Comparison of ENCODE assay signal across 8 cellular contexts in the genomic region with DNA sequence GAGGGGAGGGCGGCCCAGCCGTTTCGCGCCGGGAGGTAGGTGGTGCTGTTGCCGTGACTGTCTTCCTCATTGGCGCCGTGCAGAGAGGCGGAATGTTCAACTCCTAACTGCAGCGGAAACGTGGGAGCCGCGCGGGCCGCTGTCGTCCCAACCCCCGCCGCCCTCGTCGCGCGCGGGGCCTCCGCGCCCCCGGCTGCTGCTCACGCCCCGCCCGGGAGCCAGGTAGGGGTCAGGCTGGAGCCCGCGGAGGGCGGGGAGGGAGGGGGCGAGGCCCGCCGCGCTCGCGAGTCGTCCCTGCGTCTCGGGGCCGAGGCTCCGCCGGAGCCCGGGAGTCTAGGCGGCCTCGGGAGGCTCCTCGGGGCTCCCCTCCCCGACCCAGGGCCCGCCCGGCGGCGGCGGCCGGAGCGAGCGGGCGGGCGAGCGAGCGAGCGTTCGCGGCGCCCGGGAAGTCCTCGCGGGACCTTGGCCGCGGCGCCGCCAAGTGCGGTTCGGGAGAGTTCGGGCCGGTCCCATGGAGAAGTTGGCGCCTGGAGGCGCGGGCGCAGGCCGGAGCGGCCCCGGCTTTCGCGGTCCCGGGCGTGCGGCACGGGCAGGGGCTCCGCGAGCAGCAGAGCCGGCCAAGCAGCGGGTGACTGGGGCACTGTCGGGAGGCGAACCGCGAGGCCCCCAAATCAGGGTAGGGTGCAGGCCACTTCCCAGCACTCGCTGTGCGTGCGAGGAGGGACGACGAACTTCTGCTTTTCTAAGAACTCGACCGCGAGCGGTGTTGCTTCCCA. TPM values are rescaled to one million over a fixed set of nuclear protein-coding genes. Genes with fewer than 3 reads are reported as not detected.
DNase-seq lines count a peak whose midpoint lies in the region; ATAC-seq and TF ChIP-seq lines count a peak whose summit lies in the region.

Gene MAP3K20, plus strand, starts transcription at position 66 of the 776 bp plus-strand sequence. CDS start 15,186 bp downstream, outside the sequence.

- peak; percentile 34 to 54 (median 44) for TF ChIP-seq CTCF in right lobe of liver (IDR thresholded peaks at IDR 0.05)

- H3K9me3 Mint-ChIP-seq in activated CD4-positive, alpha-beta T cell treated with anti-CD3 and anti-CD28 coated beads, Interleukin-2, amount 10 ng/mL, durations not matched to agents 24 days and 14 days, result no peaks in the 10 kb centered on the region

- peaks cover 22% of the 10 kb centered on the region for H3K4me1 Mint-ChIP-seq in activated CD4-positive, alpha-beta T cell treated with anti-CD3 and anti-CD28 coated beads, Interleukin-2, amount 10 ng/mL, durations not matched to agents 24 days and 14 days

- ATAC-seq in HG03039 (IDR thresholded peaks at IDR 0.05; ENCODE audit: unreplicated experiment) (peak; percentile 67), right lobe of liver (peak; percentile 70 to 85 (median 80))

- no peaks in the 10 kb centered on the region for H3K9me3 ChIP-seq in right lobe of liver

- peaks cover 30% of the 10 kb centered on the region for H3K27me3 Mint-ChIP-seq in activated CD4-positive, alpha-beta T cell treated with anti-CD3 and anti-CD28 coated beads, Interleukin-2, amount 10 ng/mL, durations not matched to agents 24 days and 14 days

- H3K4me3 ChIP-seq in right lobe of liver, result peak within 1 kb of the TSS; percentile 68 to 75 (median 72)

- peak; percentile 29 for TF ChIP-seq POLR2A in GM18526 (IDR thresholded peaks at IDR 0.05; ENCODE audit: extremely low read depth, insufficient read length)
- peak; percentile 75 for TF ChIP-seq POLR2A in right lobe of liver (IDR thresholded peaks at IDR 0.05)

- peaks cover 3% of the 10 kb centered on the region for H3K36me3 Mint-ChIP-seq in activated CD4-positive, alpha-beta T cell treated with anti-CD3 and anti-CD28 coated beads, Interleukin-2, amount 10 ng/mL, durations not matched to agents 24 days and 14 days (ENCODE audit: low read depth)

- no peaks in the 10 kb centered on the region for H3K36me3 ChIP-seq in right lobe of liver

- H3K4me3 Mint-ChIP-seq in activated CD4-positive, alpha-beta T cell treated with anti-CD3 and anti-CD28 coated beads, Interleukin-2, amount 10 ng/mL, durations not matched to agents 24 days and 14 days, result peak within 1 kb of the TSS; percentile 83

- intact Hi-C loops in activated CD4-positive, alpha-beta T cell treated with anti-CD3 and anti-CD28 coated beads, Interleukin-2, amount 10 ng/mL, durations not matched to agents 24 days and 14 days (cut with micrococcal nuclease), result loop anchor here (1.0 to 2.0 kb wide), 6 partner anchors 25 to 279 kb away; partner anchors contain the start of gene CDCA7
- intact Hi-C loops in right lobe of liver (cut with DNase I), result no loop called here

- no peaks in the 10 kb centered on the region for H3K27me3 ChIP-seq in right lobe of liver

- peaks cover 0 to 9% (median 0%) of the 10 kb centered on the region in 4 donors for H3K4me1 ChIP-seq in right lobe of liver

- WGBS in right lobe of liver (ENCODE audit: insufficient coverage, low coverage, low lambda C conversion rate, missing lambda C conversion rate), result 0% methylated on average over 10 of the region's 106 CpGs

- DNase-seq in AG08395 (ENCODE audit: low spot score) (peak; percentile 62), NCI-H2227 (lab: John Stamatoyannopoulos, UW; ENCODE audit: unreplicated experiment) (peak; percentile 81), dermis microvascular lymphatic vessel endothelial cell (ENCODE audit: low read depth in 2 of 2) (peak; percentile 43 to 79), right lobe of liver (peak; percentile 83 to 87 (median 85))
- DNase-seq in activated CD4-positive, alpha-beta T cell treated with anti-CD3 and anti-CD28 coated beads, Interleukin-2, amount 10 ng/mL, durations not matched to agents 24 days and 14 days, result peak; percentile 90
- DNase-seq in stimulated activated CD4-positive, alpha-beta T cell treated with anti-CD3 and anti-CD28 coated beads, TNF-alpha, amount 100 ng/mL, for 4 hours (ENCODE audit: low read depth in 3 of 3), result peak; percentile 5 to 15 (median 14)

- peak within 1 kb of the TSS; percentile 99 to 100 (median 99) for H3K27ac ChIP-seq in right lobe of liver

- H3K27ac Mint-ChIP-seq in activated CD4-positive, alpha-beta T cell treated with anti-CD3 and anti-CD28 coated beads, Interleukin-2, amount 10 ng/mL, durations not matched to agents 24 days and 14 days, result peak within 1 kb of the TSS; percentile 79

RNA-seq across cellular contexts. Expression of gene MAP3K20, which starts in this region (rescaled TPM):
- total RNA-seq in activated CD4-positive, alpha-beta T cell treated with anti-CD3 and anti-CD28 coated beads, Interleukin-2, amount 10 ng/mL, durations not matched to agents 24 days and 14 days, result 17.9 and 19.1 TPM in 2 replicates
- total RNA-seq in dermis microvascular lymphatic vessel endothelial cell, result 23.9 and 27.2 TPM in 2 replicates
- total RNA-seq in right lobe of liver, result 10 to 100 TPM; 16.0 to 36.8 (median 22.0) TPM

Comparison
In these comparisons a context has a peak if more than half of its experiments do, and no peak if none do; other contexts are left out.
1. Peak in every context shown above with its lines: DNase-seq, ATAC-seq, H3K4me3 ChIP-seq and H3K27ac ChIP-seq.
2. DNase-seq: peak in every context shown above with its lines; median percentile 90 in activated CD4-positive, alpha-beta T cell treated with anti-CD3 and anti-CD28 coated beads, Interleukin-2, amount 10 ng/mL, durations not matched to agents 24 days and 14 days; 85 in right lobe of liver; 81 in NCI-H2227; 62 in AG08395; 61 in dermis microvascular lymphatic vessel endothelial cell; 14 in stimulated activated CD4-positive, alpha-beta T cell treated with anti-CD3 and anti-CD28 coated beads, TNF-alpha, amount 100 ng/mL, for 4 hours.